Comparison of ENCODE assay signal across 25 cellular contexts in the genomic region with DNA sequence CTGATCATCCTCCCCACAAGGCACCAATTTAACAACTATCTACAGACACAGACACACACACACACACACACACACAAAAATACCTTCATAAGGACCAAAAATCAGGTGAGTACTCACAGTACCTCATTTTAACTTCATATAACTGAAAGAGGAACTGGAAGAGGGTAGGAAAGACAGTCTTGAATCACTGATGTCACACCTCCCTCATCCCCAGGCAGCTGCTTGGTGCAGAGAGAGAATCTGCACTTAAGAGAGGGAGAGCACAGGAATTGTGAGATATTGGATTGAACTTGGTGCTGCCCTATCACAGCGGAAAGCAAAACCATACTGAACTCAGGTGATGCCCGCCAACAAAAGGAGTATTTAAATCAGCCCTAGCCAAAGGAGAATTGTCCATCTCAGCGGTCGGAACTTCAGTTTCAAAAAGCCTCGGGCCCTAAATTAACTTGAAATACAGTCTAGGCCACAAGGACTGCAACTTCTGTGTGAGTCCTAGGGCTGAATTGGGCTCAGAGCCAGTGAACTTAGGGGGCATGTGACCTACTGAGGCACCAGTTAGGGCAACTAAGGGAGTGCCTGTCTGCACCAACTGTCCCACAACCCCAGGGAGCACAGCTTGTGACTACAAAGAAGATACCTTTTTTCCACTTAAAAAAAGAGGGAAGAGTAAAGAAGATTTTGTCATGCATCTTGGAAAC.
"Had no signal": no experiment of that assay in that cellular context is flagged by ENCODE, and none has a peak within 500 bp of the region (broad histone marks: within the 10 kb centered on the region; RNA-seq: fewer than 3 reads in every experiment).

No MANE protein-coding gene starts in this region.

- H2AFZ ChIP-seq: neural progenitor cell had no signal

- H3K27me3 ChIP-seq: breast epithelium, esophagus squamous epithelium, gastrocnemius medialis, left lung, neural progenitor cell, right atrium auricular region, spleen, upper lobe of left lung had no signal

- H3K9me3 ChIP-seq: gastrocnemius medialis, prostate gland, right atrium auricular region, thoracic aorta, upper lobe of left lung had no signal

- H3K27ac ChIP-seq: breast epithelium, coronary artery, esophagus squamous epithelium, gastrocnemius medialis, left lung, neural progenitor cell, prostate gland, right atrium auricular region, spleen, thoracic aorta, upper lobe of left lung had no signal

- H3K9ac ChIP-seq: neural progenitor cell had no signal

- H3K4me3 ChIP-seq: breast epithelium, coronary artery, esophagus squamous epithelium, gastrocnemius medialis, left lung, lung, neural progenitor cell, prostate gland, right atrium auricular region, spleen, thoracic aorta, upper lobe of left lung had no signal

- H3K4me1 ChIP-seq: breast epithelium, esophagus squamous epithelium, gastrocnemius medialis, left lung, neural progenitor cell, prostate gland, right atrium auricular region, spleen, upper lobe of left lung had no signal

- ATAC-seq: activated T-cell treated with anti-CD3 and anti-CD28 coated beads, Interleukin-2, amount 50 U/mL, for 4 hours; gastrocnemius medialis; left lung; naive thymus-derived CD8-positive, alpha-beta T cell had no signal

- FAIRE-seq: astrocyte had no signal

- H3K4me2 ChIP-seq: neural progenitor cell had no signal

- H3K36me3 ChIP-seq: breast epithelium, esophagus squamous epithelium, gastrocnemius medialis, left lung, neural progenitor cell, prostate gland, right atrium auricular region, spleen, thoracic aorta, upper lobe of left lung had no signal

- DNase-seq: activated CD4-positive, alpha-beta T cell treated with anti-CD3 and anti-CD28 coated beads for 4 hours; activated CD4-positive, alpha-beta T cell treated with anti-CD3 and anti-CD28 coated beads, Interleukin-2, amount 50 U/mL, for 48 hours; activated CD4-positive, CD25-positive, alpha-beta regulatory T cell; activated CD8-positive, alpha-beta memory T cell treated with anti-CD3 and anti-CD28 coated beads, Interleukin-2, amount 50 U/mL, for 48 hours; activated naive CD4-positive, alpha-beta T cell treated with Interleukin-2 at 50 U/mL for 16 hours; activated naive CD8-positive, alpha-beta T cell treated with anti-CD3 and anti-CD28 coated beads for 36 hours; activated T-cell treated with anti-CD3 and anti-CD28 coated beads, Interleukin-2, amount 50 U/mL, for 4 hours; esophagus squamous epithelium; gastrocnemius medialis; hippocampal formation; kidney glomerular epithelial cell; left lung; naive thymus-derived CD8-positive, alpha-beta T cell; spleen; stimulated activated CD4-positive, alpha-beta T cell treated with anti-CD3 and anti-CD28 coated beads, Interleukin-4, amount 100 ng/mL, for 24 hours; stimulated activated naive CD4-positive, alpha-beta T cell treated with Interleukin-2 at 50 U/mL for 16 hours; upper lobe of left lung had no signal
